1 cellular context compared by ENCODE assay signal in the genomic region with DNA sequence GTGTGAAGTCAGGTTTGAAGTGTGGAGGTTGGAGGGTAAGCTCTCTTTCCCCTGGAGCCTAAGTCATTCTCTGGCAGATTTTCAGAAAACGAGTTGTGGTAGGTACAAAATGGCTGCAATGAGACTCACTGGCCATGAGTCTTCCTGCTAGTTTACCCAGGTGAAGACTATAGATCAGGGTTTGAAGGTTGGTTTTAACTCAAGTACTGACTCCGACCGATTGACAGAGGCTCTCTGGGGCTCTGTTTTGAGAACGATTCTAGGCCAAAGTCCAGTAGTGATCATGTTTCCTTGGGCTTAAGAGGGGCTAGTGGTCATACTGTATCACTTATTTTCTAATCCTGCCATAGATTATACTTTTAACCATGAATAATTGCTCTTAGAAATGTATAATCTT.
A peak's percentile ranks its signal among the peaks of the same experiment; 100 is the strongest.
TF ChIP-seq lines count a peak whose summit lies in the region.

No MANE protein-coding gene starts in this region.

TF ChIP-seq in HepG2, 621 proteins besides CTCF, POLR2A, EP300 and RAD21 (continued from another document):
- TF ChIP-seq ZNF800 (CRISPR knock-in tag; IDR thresholded peaks at IDR 0.05), result no peak
- TF ChIP-seq PRDM15 (CRISPR knock-in tag; IDR thresholded peaks at IDR 0.05), result no peak
- TF ChIP-seq ZBTB33 (CRISPR knock-in tag; IDR thresholded peaks at IDR 0.05), result no peak
- TF ChIP-seq ZMYM3 (CRISPR knock-in tag; IDR thresholded peaks at IDR 0.05), result 0 out of 2 replicates have a peak, but pooled peaks have one; percentile 14
- TF ChIP-seq, protein P1, sequence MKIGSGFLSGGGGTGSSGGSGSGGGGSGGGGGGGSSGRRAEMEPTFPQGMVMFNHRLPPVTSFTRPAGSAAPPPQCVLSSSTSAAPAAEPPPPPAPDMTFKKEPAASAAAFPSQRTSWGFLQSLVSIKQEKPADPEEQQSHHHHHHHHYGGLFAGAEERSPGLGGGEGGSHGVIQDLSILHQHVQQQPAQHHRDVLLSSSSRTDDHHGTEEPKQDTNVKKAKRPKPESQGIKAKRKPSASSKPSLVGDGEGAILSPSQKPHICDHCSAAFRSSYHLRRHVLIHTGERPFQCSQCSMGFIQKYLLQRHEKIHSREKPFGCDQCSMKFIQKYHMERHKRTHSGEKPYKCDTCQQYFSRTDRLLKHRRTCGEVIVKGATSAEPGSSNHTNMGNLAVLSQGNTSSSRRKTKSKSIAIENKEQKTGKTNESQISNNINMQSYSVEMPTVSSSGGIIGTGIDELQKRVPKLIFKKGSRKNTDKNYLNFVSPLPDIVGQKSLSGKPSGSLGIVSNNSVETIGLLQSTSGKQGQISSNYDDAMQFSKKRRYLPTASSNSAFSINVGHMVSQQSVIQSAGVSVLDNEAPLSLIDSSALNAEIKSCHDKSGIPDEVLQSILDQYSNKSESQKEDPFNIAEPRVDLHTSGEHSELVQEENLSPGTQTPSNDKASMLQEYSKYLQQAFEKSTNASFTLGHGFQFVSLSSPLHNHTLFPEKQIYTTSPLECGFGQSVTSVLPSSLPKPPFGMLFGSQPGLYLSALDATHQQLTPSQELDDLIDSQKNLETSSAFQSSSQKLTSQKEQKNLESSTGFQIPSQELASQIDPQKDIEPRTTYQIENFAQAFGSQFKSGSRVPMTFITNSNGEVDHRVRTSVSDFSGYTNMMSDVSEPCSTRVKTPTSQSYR (CRISPR knock-in tag; IDR thresholded peaks at IDR 0.05; ENCODE audit: borderline replicate concordance), result no peak
- no peak for TF ChIP-seq ZNF747 (CRISPR knock-in tag; IDR thresholded peaks at IDR 0.05; ENCODE audit: borderline replicate concordance)
- no peak for TF ChIP-seq HHEX (CRISPR knock-in tag; IDR thresholded peaks at IDR 0.05)
- 0 out of 2 replicates have a peak, but pooled peaks have one; percentile 26 for TF ChIP-seq SIX4 (CRISPR knock-in tag; IDR thresholded peaks at IDR 0.05)
- TF ChIP-seq GATAD2A (CRISPR knock-in tag; IDR thresholded peaks at IDR 0.05), result no peak
- TF ChIP-seq RARA (CRISPR knock-in tag; IDR thresholded peaks at IDR 0.05), result 0 out of 2 replicates have a peak, but pooled peaks have one; percentile 4
- no peak for TF ChIP-seq KDM4B (CRISPR knock-in tag; IDR thresholded peaks at IDR 0.05)
- peak; percentile 62; the same call in 1 of the 2 replicates for TF ChIP-seq ZNF644 (CRISPR knock-in tag; IDR thresholded peaks at IDR 0.05; ENCODE audit: low read depth)
- no peak for TF ChIP-seq DMTF1 (CRISPR knock-in tag; IDR thresholded peaks at IDR 0.05)
- TF ChIP-seq CREM (IDR thresholded peaks at IDR 0.05), result no peak
- TF ChIP-seq CREM (CRISPR knock-in tag; IDR thresholded peaks at IDR 0.05), result no peak
